ENCODE assay signal across 8 cellular contexts in genomic region chr5:75509956-75510355, GRCh38. TPM values are rescaled to one million over a fixed set of nuclear protein-coding genes. Genes with fewer than 3 reads are reported as not detected.
DNase-seq lines count a peak whose midpoint lies in the region; ATAC-seq and TF ChIP-seq lines count a peak whose summit lies in the region.

No MANE protein-coding gene starts in this region.

- H3K4me3 ChIP-seq in NB4 (ENCODE audit: low read depth, low read length) (peak overlapping the region; percentile 70), dorsolateral prefrontal cortex (peak overlapping the region; percentile 67 to 98 (median 88))

- no peak for TF ChIP-seq CTCF in NB4 (IDR thresholded peaks at IDR 0.05; ENCODE audit: low read depth, low read length)
- TF ChIP-seq CTCF in dorsolateral prefrontal cortex (IDR thresholded peaks at IDR 0.05 in 54 of 56, conservative IDR thresholded peaks at IDR 0.05 in 2 of 56; ENCODE audit: low read depth in 1 of 56, partially characterized antibody in 56 of 56) = no peak

- POLR2A ChIA-PET in naive thymus-derived CD8-positive, alpha-beta T cell (lab: Charles Lee) = interaction anchor here (0.5 to 0.6 kb wide), 2 partner anchors 50 to 191 kb away, joined by 3 read pairs; no protein-coding TSS in a partner anchor

- peak overlapping the region in 7 of 10 donors; percentile 8 to 97 (median 87) for H3K27ac Mint-ChIP-seq in naive thymus-derived CD8-positive, alpha-beta T cell

- H3K9me3 Mint-ChIP-seq in naive thymus-derived CD8-positive, alpha-beta T cell = no peaks in the 10 kb centered on the region

- H3K36me3 Mint-ChIP-seq in naive thymus-derived CD8-positive, alpha-beta T cell = peaks cover 0 to 8% (median 4%) of the 10 kb centered on the region in 3 donors

- H3K27me3 ChIP-seq in dorsolateral prefrontal cortex = no peaks in the 10 kb centered on the region

- TF ChIP-seq POLR2A in NB4 (IDR thresholded peaks at IDR 0.05; ENCODE audit: extremely low read depth, insufficient read length) = no peak

- H3K27ac ChIP-seq in dorsolateral prefrontal cortex = peak overlapping the region in 11 of 59 donors; percentile 96 to 99 (median 98)

- ATAC-seq in naive thymus-derived CD8-positive, alpha-beta T cell = no peak
- ATAC-seq in GM19463 (IDR thresholded peaks at IDR 0.05; ENCODE audit: unreplicated experiment) (no peak), HG03442 (IDR thresholded peaks at IDR 0.05; ENCODE audit: unreplicated experiment) (no peak), GM21786 (IDR thresholded peaks at IDR 0.05; ENCODE audit: unreplicated experiment) (no peak), GM18517 (IDR thresholded peaks at IDR 0.05; ENCODE audit: unreplicated experiment) (no peak)

- intact Hi-C loops in dorsolateral prefrontal cortex (cut with DNase I) = loop anchor here (2.0 to 10.0 kb wide), 5 partner anchors 145 to 825 kb away; partner anchors contain the start of genes ANKRD31 (in 1 of the 2), HEXB (in 1 of the 2) and HMGCR (in 1 of the 2)

- DNase-seq in GM03348 (ENCODE audit: low spot score) (peak; percentile 47), NB4 (ENCODE audit: low read depth) (peak; percentile 47), dorsolateral prefrontal cortex (no peak)
- DNase-seq in naive thymus-derived CD8-positive, alpha-beta T cell = no peak

- H3K4me3 Mint-ChIP-seq in naive thymus-derived CD8-positive, alpha-beta T cell = peak overlapping the region; percentile 84 to 97 (median 95)

- peaks cover 22 to 73% (median 52%) of the 10 kb centered on the region in 4 donors for H3K4me1 Mint-ChIP-seq in naive thymus-derived CD8-positive, alpha-beta T cell

- no peaks in the 10 kb centered on the region for H3K27me3 Mint-ChIP-seq in naive thymus-derived CD8-positive, alpha-beta T cell

RNA-seq across cellular contexts. Expression of gene CERT1, which starts 1.5 kb away (rescaled TPM):
- total RNA-seq in dorsolateral prefrontal cortex = 10 to 100 TPM; 37.0 to 86.0 (median 61.1) TPM
- 10 to 100 TPM; 44.0 to 45.1 TPM for total RNA-seq in naive thymus-derived CD8-positive, alpha-beta T cell
- 10 to 100 TPM; 12.8 to 17.4 (median 16.1) TPM for polyA plus RNA-seq in naive thymus-derived CD8-positive, alpha-beta T cell

RNA-seq across cellular contexts. Expression of gene POLK, which starts 1.7 kb away (rescaled TPM):
- 10 to 100 TPM; 30.3 to 55.8 (median 41.3) TPM for total RNA-seq in dorsolateral prefrontal cortex
- total RNA-seq in naive thymus-derived CD8-positive, alpha-beta T cell = 10 to 100 TPM; 23.8 to 28.2 TPM
- polyA plus RNA-seq in naive thymus-derived CD8-positive, alpha-beta T cell = 10 to 100 TPM; 12.4 to 20.1 (median 16.3) TPM

Comparison
In these comparisons a context has a peak if more than half of its experiments do, and no peak if none do; other contexts are left out.
1. DNase-seq: peak in GM03348 (single experiment) and NB4 (single experiment); none in dorsolateral prefrontal cortex (0 of 10) and naive thymus-derived CD8-positive, alpha-beta T cell (0 of 10).